ENCODE assay signal across 13 cellular contexts in the genomic region with DNA sequence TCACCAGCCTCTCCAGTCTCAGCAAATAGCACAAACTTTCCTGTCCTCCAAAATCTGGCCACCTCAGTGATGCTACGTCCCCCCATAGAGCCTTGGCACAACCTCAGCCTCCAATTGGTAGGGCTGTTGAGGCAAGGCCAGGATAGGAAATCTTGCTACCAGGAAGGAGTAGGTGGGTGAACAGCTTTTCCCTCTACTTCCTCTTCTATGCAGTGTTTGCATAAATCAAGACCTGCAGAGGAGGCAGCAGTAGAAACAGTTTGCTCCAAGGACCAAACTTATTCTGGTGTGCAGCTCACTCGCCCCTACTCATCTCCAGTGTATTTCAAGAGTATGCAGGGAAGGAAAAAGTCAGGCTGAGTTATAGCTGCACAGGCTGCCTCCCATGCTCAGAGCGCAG. TPM values are rescaled to one million over a fixed set of nuclear protein-coding genes. Genes with fewer than 3 reads are reported as not detected.
DNase-seq lines count a peak whose midpoint lies in the region; ATAC-seq and TF ChIP-seq lines count a peak whose summit lies in the region.
"Had no signal": no experiment of that assay in that cellular context is flagged by ENCODE, and none has a peak within 500 bp of the region (broad histone marks: within the 10 kb centered on the region; RNA-seq: fewer than 3 reads in every experiment).

No MANE protein-coding gene starts in this region.

- peaks cover 47% of the 10 kb centered on the region for H3K4me1 ChIP-seq in CD8-positive, alpha-beta memory T cell (ENCODE audit: insufficient read depth, low read length)

- no peak overlapping the region for H3K27ac ChIP-seq in CD8-positive, alpha-beta memory T cell (ENCODE audit: low read depth, low read length)
- H3K27ac ChIP-seq: cardiac muscle cell, ovary had no signal

- CTCF ChIA-PET in CD8-positive, alpha-beta memory T cell (lab: Charles Lee) = interaction anchor here (1.4 to 3.4 kb wide), 3 partner anchors 23 to 84 kb away, joined by 3 to 16 read pairs (median 15); a partner anchor contains a TSS

- peak overlapping the region; percentile 77 to 96 (median 95) for H3K27ac Mint-ChIP-seq in CD8-positive, alpha-beta memory T cell
- peak overlapping the region; percentile 98 for H3K27ac Mint-ChIP-seq in dendritic cell treated with granulocyte-macrophage colony-stimulating factor and Interleukin-4, amounts not matched to agents 40 ng/mL and 50 ng/mL, for 4 days
- H3K27ac Mint-ChIP-seq in natural killer cell = peak overlapping the region; percentile 84 to 96

- TF ChIP-seq CTCF in natural killer cell (IDR thresholded peaks at IDR 0.05) = no peak

- peaks cover 48 to 71% (median 55%) of the 10 kb centered on the region in 3 donors for H3K4me1 Mint-ChIP-seq in CD8-positive, alpha-beta memory T cell
- peaks cover 63% of the 10 kb centered on the region for H3K4me1 Mint-ChIP-seq in dendritic cell treated with granulocyte-macrophage colony-stimulating factor and Interleukin-4, amounts not matched to agents 40 ng/mL and 50 ng/mL, for 4 days (ENCODE audit: low read depth)
- H3K4me1 Mint-ChIP-seq in natural killer cell = peaks cover 33 to 42% of the 10 kb centered on the region in 2 donors

- no peaks in the 10 kb centered on the region for H3K27me3 ChIP-seq in CD8-positive, alpha-beta memory T cell (ENCODE audit: insufficient read depth, low read length, poor library complexity, severe bottlenecking)
- H3K27me3 ChIP-seq: cardiac muscle cell, ovary had no signal

- peak overlapping the region; percentile 83 to 92 (median 85) for H3K4me3 Mint-ChIP-seq in CD8-positive, alpha-beta memory T cell
- H3K4me3 Mint-ChIP-seq in dendritic cell treated with granulocyte-macrophage colony-stimulating factor and Interleukin-4, amounts not matched to agents 40 ng/mL and 50 ng/mL, for 4 days = peak overlapping the region; percentile 76
- H3K4me3 Mint-ChIP-seq in natural killer cell = peak overlapping the region; percentile 81

- H3K9me3 Mint-ChIP-seq in CD8-positive, alpha-beta memory T cell = no peaks in the 10 kb centered on the region
- H3K9me3 Mint-ChIP-seq in dendritic cell treated with granulocyte-macrophage colony-stimulating factor and Interleukin-4, amounts not matched to agents 40 ng/mL and 50 ng/mL, for 4 days = no peaks in the 10 kb centered on the region
- no peaks in the 10 kb centered on the region for H3K9me3 Mint-ChIP-seq in natural killer cell

- no peaks in the 10 kb centered on the region for H3K27me3 Mint-ChIP-seq in CD8-positive, alpha-beta memory T cell
- no peaks in the 10 kb centered on the region for H3K27me3 Mint-ChIP-seq in dendritic cell treated with granulocyte-macrophage colony-stimulating factor and Interleukin-4, amounts not matched to agents 40 ng/mL and 50 ng/mL, for 4 days
- H3K27me3 Mint-ChIP-seq in natural killer cell (ENCODE audit: low read depth in 2 of 2) = no peaks in the 10 kb centered on the region

- H3K36me3 ChIP-seq in CD8-positive, alpha-beta memory T cell (ENCODE audit: insufficient read depth, low read length) = no peaks in the 10 kb centered on the region
- H3K36me3 ChIP-seq: cardiac muscle cell, ovary had no signal

- ATAC-seq in natural killer cell (no peak), GM18498 (IDR thresholded peaks at IDR 0.05; ENCODE audit: unreplicated experiment) (no peak)

- POLR2A ChIA-PET in CD8-positive, alpha-beta memory T cell (lab: Charles Lee) = interaction anchor here (0.8 to 1.3 kb wide), 2 partner anchors 17 to 27 kb away, joined by 3 read pairs; no protein-coding TSS in a partner anchor

- no peaks in the 10 kb centered on the region for H3K9me3 ChIP-seq in CD8-positive, alpha-beta memory T cell (ENCODE audit: low read length)
- H3K9me3 ChIP-seq: ovary had no signal

- H3K4me3 ChIP-seq in CD8-positive, alpha-beta memory T cell (ENCODE audit: low read length) = peak overlapping the region; percentile 70
- H3K4me3 ChIP-seq: cardiac muscle cell, ovary had no signal

- DNase-seq in CD8-positive, alpha-beta memory T cell = peak in 1 of 5 donors; percentile 27
- DNase-seq in NOMO-1 treated with DMSO at 0.1 percent for 48 hours (lab: John Stamatoyannopoulos, UW; ENCODE audit: unreplicated experiment) = peak; percentile 55
- no peak for DNase-seq in natural killer cell
- no peak for DNase-seq in stimulated activated CD4-positive, alpha-beta T cell treated with anti-CD3 and anti-CD28 coated beads, Interleukin-15, amount 100 ng/mL, for 24 hours
- no peak for DNase-seq in nucleus accumbens (lab: John Stamatoyannopoulos, UW)
- DNase-seq in mesenteric fat pad (ENCODE audit: low spot score) = no peak
- DNase-seq: activated CD4-positive, alpha-beta T cell treated with anti-CD3 and anti-CD28 coated beads for 1 hour; Calu3; NCI-H82; ovary had no signal

- intact Hi-C loops in dendritic cell treated with granulocyte-macrophage colony-stimulating factor and Interleukin-4, amounts not matched to agents 40 ng/mL and 50 ng/mL, for 4 days (cut with micrococcal nuclease) = loop anchor here (2.0 kb wide), 1 partner anchor 23 kb away; a partner anchor contains a TSS
- intact Hi-C loops in natural killer cell (cut with micrococcal nuclease) = no loop called here

- peaks cover 0 to 11% (median 2%) of the 10 kb centered on the region in 3 donors for H3K36me3 Mint-ChIP-seq in CD8-positive, alpha-beta memory T cell
- peaks cover 39% of the 10 kb centered on the region for H3K36me3 Mint-ChIP-seq in dendritic cell treated with granulocyte-macrophage colony-stimulating factor and Interleukin-4, amounts not matched to agents 40 ng/mL and 50 ng/mL, for 4 days (ENCODE audit: low read depth)
- H3K36me3 Mint-ChIP-seq in natural killer cell = no peaks in the 10 kb centered on the region

RNA-seq across cellular contexts. Expression of a gene that starts 0.7 kb away (rescaled TPM):
- total RNA-seq in CD8-positive, alpha-beta memory T cell = 1 to 10 TPM; 6.2 to 6.4 TPM
- polyA plus RNA-seq in CD8-positive, alpha-beta memory T cell = 34.0 TPM
- 10 to 100 TPM; 47.2 to 64.1 (median 61.8) TPM for total RNA-seq in natural killer cell
- 1.5 TPM for total RNA-seq in mesenteric fat pad
- total RNA-seq: Calu3, cardiac muscle cell had no signal
- polyA plus RNA-seq: cardiac muscle cell had no signal

RNA-seq across cellular contexts. Expression of a gene that starts 15.7 kb away (rescaled TPM):
- not detected for total RNA-seq in CD8-positive, alpha-beta memory T cell
- polyA plus RNA-seq in CD8-positive, alpha-beta memory T cell = not detected
- not detected for total RNA-seq in natural killer cell
- total RNA-seq in mesenteric fat pad = not detected
- total RNA-seq: Calu3, cardiac muscle cell, ovary had no signal
- polyA plus RNA-seq: cardiac muscle cell, ovary had no signal

RNA-seq across cellular contexts. Expression of a gene that starts 19.7 kb away (rescaled TPM):
- total RNA-seq in CD8-positive, alpha-beta memory T cell = under 1 TPM; 0.18 TPM
- polyA plus RNA-seq in CD8-positive, alpha-beta memory T cell = 0.10 TPM
- under 1 TPM; 0.53 to 1.00 (median 0.96) TPM for total RNA-seq in natural killer cell
- total RNA-seq in mesenteric fat pad = 0.16 TPM
- total RNA-seq: Calu3, cardiac muscle cell had no signal

RNA-seq across cellular contexts. Expression of a gene that starts 23.0 kb away (rescaled TPM):
- 10 to 100 TPM; 28.3 to 29.2 TPM for total RNA-seq in CD8-positive, alpha-beta memory T cell
- polyA plus RNA-seq in CD8-positive, alpha-beta memory T cell = 31.5 TPM
- total RNA-seq in natural killer cell = 10 to 100 TPM; 17.4 to 19.0 (median 17.9) TPM
- 7.8 TPM for total RNA-seq in mesenteric fat pad

RNA-seq across cellular contexts. Expression of a gene that starts 23.1 kb away (rescaled TPM):
- 10 to 100 TPM; 31.3 to 32.2 TPM for total RNA-seq in CD8-positive, alpha-beta memory T cell
- 15.3 TPM for polyA plus RNA-seq in CD8-positive, alpha-beta memory T cell
- 10 to 100 TPM; 21.6 to 24.2 (median 22.7) TPM for total RNA-seq in natural killer cell
- 17.4 TPM for total RNA-seq in mesenteric fat pad

Comparison
In these comparisons a context has a peak if more than half of its experiments do, and no peak if none do; other contexts are left out.
1. RNA of a gene that starts 0.7 kb away (total RNA-seq): 47.2 to 64.1 TPM in natural killer cell; 6.2 to 6.4 TPM in CD8-positive, alpha-beta memory T cell and 1.5 TPM in mesenteric fat pad (single experiment); every median in the first group is over 4 times any median in the second.
2. Peak in every context shown above with its lines, with median percentiles within 50 percentile points of each other: H3K27ac Mint-ChIP-seq and H3K4me3 Mint-ChIP-seq.